In genomic region chr19:14056741-14057356, GRCh38 we compare ENCODE assay signal across 10 cellular contexts. TPM values are rescaled to one million over a fixed set of nuclear protein-coding genes. Genes with fewer than 3 reads are reported as not detected.
DNase-seq lines count a peak whose midpoint lies in the region; ATAC-seq and TF ChIP-seq lines count a peak whose summit lies in the region.
"Had no signal": no experiment of that assay in that cellular context is flagged by ENCODE, and none has a peak within 500 bp of the region (broad histone marks: within the 10 kb centered on the region; RNA-seq: fewer than 3 reads in every experiment).

No MANE protein-coding gene starts in this region.

- ATAC-seq in natural killer cell: no peak
- ATAC-seq in natural killer cell treated with Interleukin-12 subunit alpha and Interleukin-12 subunit beta and Interleukin-15 and Interleukin-18, amount 100 ng/mL, for 72 hours: no peak
- no peak for ATAC-seq in HG02623 (IDR thresholded peaks at IDR 0.05; ENCODE audit: unreplicated experiment)

- H3K27me3 Mint-ChIP-seq in natural killer cell (ENCODE audit: low read depth in 2 of 2) (peaks cover 20 to 30% of the 10 kb centered on the region in 2 donors), brain (peaks cover 5% of the 10 kb centered on the region), mesothelial cell of epicardium (ENCODE audit: low read depth) (peaks cover 51% of the 10 kb centered on the region)
- H3K27me3 Mint-ChIP-seq in natural killer cell treated with Interleukin-12 subunit alpha and Interleukin-12 subunit beta and Interleukin-15 and Interleukin-18, amount 100 ng/mL, for 72 hours: peaks cover 21 to 24% of the 10 kb centered on the region in 2 donors

- H3K4me3 Mint-ChIP-seq in natural killer cell (peak overlapping the region; percentile 31), brain (peak overlapping the region; percentile 74 to 83 (median 79)), mesothelial cell of epicardium (peak overlapping the region; percentile 42)
- no peak overlapping the region for H3K4me3 Mint-ChIP-seq in natural killer cell treated with Interleukin-12 subunit alpha and Interleukin-12 subunit beta and Interleukin-15 and Interleukin-18, amount 100 ng/mL, for 72 hours

- H3K36me3 Mint-ChIP-seq in natural killer cell: no peaks in the 10 kb centered on the region
- H3K36me3 Mint-ChIP-seq in natural killer cell treated with Interleukin-12 subunit alpha and Interleukin-12 subunit beta and Interleukin-15 and Interleukin-18, amount 100 ng/mL, for 72 hours: peaks cover 4% of the 10 kb centered on the region
- H3K36me3 Mint-ChIP-seq in brain: peaks cover 5% of the 10 kb centered on the region
- peaks cover 5% of the 10 kb centered on the region for H3K36me3 Mint-ChIP-seq in mesothelial cell of epicardium

- intact Hi-C loops in natural killer cell (cut with micrococcal nuclease): no loop called here

- H3K9me3 Mint-ChIP-seq in natural killer cell (no peaks in the 10 kb centered on the region), brain (peaks cover 0 to 4% (median 0%) of the 10 kb centered on the region in 5 experiments), mesothelial cell of epicardium (no peaks in the 10 kb centered on the region)
- H3K9me3 Mint-ChIP-seq in natural killer cell treated with Interleukin-12 subunit alpha and Interleukin-12 subunit beta and Interleukin-15 and Interleukin-18, amount 100 ng/mL, for 72 hours: no peaks in the 10 kb centered on the region

- H3K4me1 Mint-ChIP-seq in natural killer cell (peaks cover 9 to 22% of the 10 kb centered on the region in 2 donors), brain (peaks cover 21% of the 10 kb centered on the region), mesothelial cell of epicardium (peaks cover 8% of the 10 kb centered on the region)
- peaks cover 14% of the 10 kb centered on the region in 2 donors for H3K4me1 Mint-ChIP-seq in natural killer cell treated with Interleukin-12 subunit alpha and Interleukin-12 subunit beta and Interleukin-15 and Interleukin-18, amount 100 ng/mL, for 72 hours (ENCODE audit: low read depth in 2 of 2)

- TF ChIP-seq CTCF in natural killer cell (IDR thresholded peaks at IDR 0.05): no peak
- TF ChIP-seq CTCF in brain (conservative IDR thresholded peaks at IDR 0.05): no peak
- TF ChIP-seq CTCF in mesothelial cell of epicardium (IDR thresholded peaks at IDR 0.05; ENCODE audit: unreplicated experiment): no peak

- H3K27ac Mint-ChIP-seq in natural killer cell (no peak overlapping the region), brain (peak overlapping the region in 3 of 5 experiments; percentile 29 to 67 (median 60)), mesothelial cell of epicardium (no peak overlapping the region)
- no peak overlapping the region for H3K27ac Mint-ChIP-seq in natural killer cell treated with Interleukin-12 subunit alpha and Interleukin-12 subunit beta and Interleukin-15 and Interleukin-18, amount 100 ng/mL, for 72 hours

- no peak for DNase-seq in natural killer cell
- DNase-seq in natural killer cell treated with Interleukin-12 subunit alpha and Interleukin-12 subunit beta and Interleukin-15 and Interleukin-18, amount 100 ng/mL, for 72 hours (ENCODE audit: low spot score): no peak
- no peak for DNase-seq in mesothelial cell of epicardium (ENCODE audit: low spot score in 2 of 2, unreplicated experiment in 2 of 2)
- no peak for DNase-seq in NCI-H1694 treated with DMSO at 0.1 percent for 48 hours (lab: John Stamatoyannopoulos, UW)
- no peak for DNase-seq in cortex of kidney (lab: John Stamatoyannopoulos, UW)
- no peak for DNase-seq in DMS79 (lab: John Stamatoyannopoulos, UW)
- DNase-seq: NCI-H1048 had no signal

RNA-seq across cellular contexts. Expression of gene PALM3, which starts 5.0 kb away (rescaled TPM):
- total RNA-seq in natural killer cell (not detected), mesothelial cell of epicardium (2.0 to 2.4 TPM (median 2.3 TPM) in 3 replicates)
- total RNA-seq in natural killer cell treated with Interleukin-12 subunit alpha and Interleukin-12 subunit beta and Interleukin-15 and Interleukin-18, amount 100 ng/mL, for 72 hours: not detected
- 1.9 TPM for polyA plus RNA-seq in brain (ENCODE audit: insufficient read depth, low read depth, low replicate concordance)

RNA-seq across cellular contexts. Expression of gene MISP3, which starts 15.7 kb away (rescaled TPM):
- total RNA-seq in natural killer cell (1 to 10 TPM; 2.4 to 4.1 (median 2.4) TPM), mesothelial cell of epicardium (0.81 to 1.3 TPM (median 0.98 TPM) in 3 replicates)
- under 1 TPM; 0.31 to 0.59 TPM for total RNA-seq in natural killer cell treated with Interleukin-12 subunit alpha and Interleukin-12 subunit beta and Interleukin-15 and Interleukin-18, amount 100 ng/mL, for 72 hours
- 22.6 TPM for polyA plus RNA-seq in brain (ENCODE audit: insufficient read depth, low read depth, low replicate concordance)

RNA-seq across cellular contexts. Expression of gene IL27RA, which starts 25.3 kb away (rescaled TPM):
- total RNA-seq in natural killer cell: 10 to 100 TPM; 38.4 to 61.1 (median 58.0) TPM
- 10 to 100 TPM; 34.9 to 44.0 TPM for total RNA-seq in natural killer cell treated with Interleukin-12 subunit alpha and Interleukin-12 subunit beta and Interleukin-15 and Interleukin-18, amount 100 ng/mL, for 72 hours
- 2.5 TPM for polyA plus RNA-seq in brain (ENCODE audit: insufficient read depth, low read depth, low replicate concordance)
- 6.2 to 6.6 TPM (median 6.5 TPM) in 3 replicates for total RNA-seq in mesothelial cell of epicardium

RNA-seq across cellular contexts. Expression of gene C19orf67, which starts 28.7 kb away (rescaled TPM):
- total RNA-seq in natural killer cell: under 1 TPM in 2 of 3 donors, not detected in 1; 0.35 to 0.53 TPM
- not detected for total RNA-seq in natural killer cell treated with Interleukin-12 subunit alpha and Interleukin-12 subunit beta and Interleukin-15 and Interleukin-18, amount 100 ng/mL, for 72 hours
- polyA plus RNA-seq in brain (ENCODE audit: insufficient read depth, low read depth, low replicate concordance): not detected
- total RNA-seq in mesothelial cell of epicardium: 0.45 to 0.90 TPM (median 0.58 TPM) in 3 replicates

RNA-seq across cellular contexts. Expression of gene RLN3, which starts 28.9 kb away (rescaled TPM):
- total RNA-seq in natural killer cell (not detected), mesothelial cell of epicardium (not detected in 3 replicates)
- not detected for total RNA-seq in natural killer cell treated with Interleukin-12 subunit alpha and Interleukin-12 subunit beta and Interleukin-15 and Interleukin-18, amount 100 ng/mL, for 72 hours
- polyA plus RNA-seq in brain (ENCODE audit: insufficient read depth, low read depth, low replicate concordance): 0.71 TPM
- total RNA-seq: epithelial cell of proximal tubule had no signal

Comparison
In these comparisons a context has a peak if more than half of its experiments do, and no peak if none do; other contexts are left out.
1. H3K27ac Mint-ChIP-seq: peak in brain (3 of 5); none in natural killer cell (0 of 2), natural killer cell treated with Interleukin-12 subunit alpha and Interleukin-12 subunit beta and Interleukin-15 and Interleukin-18, amount 100 ng/mL, for 72 hours (0 of 2) and mesothelial cell of epicardium (single experiment).